Comparison of ENCODE assay signal across 8 cellular contexts in the genomic region with DNA sequence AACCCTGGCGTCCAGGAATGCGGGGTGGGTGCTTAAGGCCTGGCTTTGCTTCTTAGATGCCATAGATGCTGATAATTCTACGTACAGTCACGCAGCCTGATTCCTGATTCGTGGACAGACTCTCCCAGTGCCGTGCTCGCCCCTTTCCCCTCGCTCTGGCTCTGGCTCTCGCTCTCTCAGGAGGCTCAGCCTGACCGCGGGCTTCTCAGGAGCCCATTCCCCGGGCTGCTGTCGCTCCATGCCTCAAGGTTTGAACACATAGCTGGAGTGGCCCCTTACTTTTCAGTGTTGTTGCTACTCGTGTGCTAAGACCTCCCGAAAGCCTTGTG. TPM values are rescaled to one million over a fixed set of nuclear protein-coding genes. Genes with fewer than 3 reads are reported as not detected.
A peak's percentile ranks its signal among the peaks of the same experiment; 100 is the strongest.
DNase-seq lines count a peak whose midpoint lies in the region; ATAC-seq, FAIRE-seq and TF ChIP-seq lines count a peak whose summit lies in the region.

No MANE protein-coding gene starts in this region.

- no peak for FAIRE-seq in RCC 7860 (lab: Jason Lieb, UNC)

- TF ChIP-seq CTCF in natural killer cell (IDR thresholded peaks at IDR 0.05), result no peak

- TF ChIP-seq POLR2A in erythroblast (IDR thresholded peaks at IDR 0.05; ENCODE audit: low read length), result peak; percentile 6

- H3K27ac Mint-ChIP-seq in natural killer cell, result peak overlapping the region; percentile 67 to 91

- intact Hi-C loops in natural killer cell (cut with micrococcal nuclease), result loop anchor here (10.0 kb wide), 2 partner anchors 61 to 831 kb away; partner anchors contain the start of genes AMER1 and ZC4H2

- peak in 2 of 3 donors; percentile 3 to 13 for DNase-seq in stimulated activated CD4-positive, alpha-beta T cell treated with anti-CD3 and anti-CD28 coated beads, Interleukin-12 subunit alpha, Interleukin-12 subunit beta, amount 100 ng/mL, for 48 hours (ENCODE audit: low read depth in 2 of 3, low spot score in 1 of 3)
- DNase-seq in stimulated activated CD4-positive, alpha-beta T cell treated with anti-CD3 and anti-CD28 coated beads, Interleukin-2, amount 100 ng/mL, for 24 hours, result no peak
- peak; percentile 54 for DNase-seq in RPMI7951 (ENCODE audit: low read depth)
- DNase-seq in erythroblast (lab: John Stamatoyannopoulos, UW), result peak; percentile 56 to 60
- no peak for DNase-seq in natural killer cell
- DNase-seq in HCEC 1CT, result no peak
- no peak for DNase-seq in RCC 7860 (ENCODE audit: low spot score)

- H3K4me1 Mint-ChIP-seq in natural killer cell, result peaks cover 5 to 8% of the 10 kb centered on the region in 2 donors

- no peaks in the 10 kb centered on the region for H3K36me3 Mint-ChIP-seq in natural killer cell

- H3K9me3 Mint-ChIP-seq in natural killer cell, result no peaks in the 10 kb centered on the region

- H3K27me3 Mint-ChIP-seq in natural killer cell (ENCODE audit: low read depth in 2 of 2), result peaks cover 2 to 17% of the 10 kb centered on the region in 2 donors

- ATAC-seq in HG02884 (IDR thresholded peaks at IDR 0.05; ENCODE audit: unreplicated experiment) (peak; percentile 34), natural killer cell (peak in 2 of 3 donors; percentile 1 to 9)

- H3K4me3 Mint-ChIP-seq in natural killer cell, result peak overlapping the region; percentile 90

RNA-seq across cellular contexts. Expression of gene ZC3H12B, which starts 0.8 kb away (rescaled TPM):
- 0.12 and 0.29 TPM in 2 replicates for total RNA-seq in RPMI7951 (2014; rRNA removed; shearing (Covaris generic))
- under 1 TPM; 0.43 to 0.73 (median 0.70) TPM for total RNA-seq in natural killer cell

RNA-seq across cellular contexts. Expression of gene ZC4H2, which starts 59.2 kb away (rescaled TPM):
- total RNA-seq in RPMI7951 (2014; rRNA removed; shearing (Covaris generic)), result 14.2 and 21.3 TPM in 2 replicates
- total RNA-seq in natural killer cell, result 1 to 10 TPM; 3.1 to 5.1 (median 4.5) TPM

Comparison
In these comparisons a context has a peak if more than half of its experiments do, and no peak if none do; other contexts are left out.
1. DNase-seq: peak in stimulated activated CD4-positive, alpha-beta T cell treated with anti-CD3 and anti-CD28 coated beads, Interleukin-12 subunit alpha, Interleukin-12 subunit beta, amount 100 ng/mL, for 48 hours (2 of 3), RPMI7951 (single experiment) and erythroblast (2 of 2); none in stimulated activated CD4-positive, alpha-beta T cell treated with anti-CD3 and anti-CD28 coated beads, Interleukin-2, amount 100 ng/mL, for 24 hours (0 of 2), natural killer cell (single experiment), HCEC 1CT (single experiment) and RCC 7860 (single experiment).